In the genomic region with DNA sequence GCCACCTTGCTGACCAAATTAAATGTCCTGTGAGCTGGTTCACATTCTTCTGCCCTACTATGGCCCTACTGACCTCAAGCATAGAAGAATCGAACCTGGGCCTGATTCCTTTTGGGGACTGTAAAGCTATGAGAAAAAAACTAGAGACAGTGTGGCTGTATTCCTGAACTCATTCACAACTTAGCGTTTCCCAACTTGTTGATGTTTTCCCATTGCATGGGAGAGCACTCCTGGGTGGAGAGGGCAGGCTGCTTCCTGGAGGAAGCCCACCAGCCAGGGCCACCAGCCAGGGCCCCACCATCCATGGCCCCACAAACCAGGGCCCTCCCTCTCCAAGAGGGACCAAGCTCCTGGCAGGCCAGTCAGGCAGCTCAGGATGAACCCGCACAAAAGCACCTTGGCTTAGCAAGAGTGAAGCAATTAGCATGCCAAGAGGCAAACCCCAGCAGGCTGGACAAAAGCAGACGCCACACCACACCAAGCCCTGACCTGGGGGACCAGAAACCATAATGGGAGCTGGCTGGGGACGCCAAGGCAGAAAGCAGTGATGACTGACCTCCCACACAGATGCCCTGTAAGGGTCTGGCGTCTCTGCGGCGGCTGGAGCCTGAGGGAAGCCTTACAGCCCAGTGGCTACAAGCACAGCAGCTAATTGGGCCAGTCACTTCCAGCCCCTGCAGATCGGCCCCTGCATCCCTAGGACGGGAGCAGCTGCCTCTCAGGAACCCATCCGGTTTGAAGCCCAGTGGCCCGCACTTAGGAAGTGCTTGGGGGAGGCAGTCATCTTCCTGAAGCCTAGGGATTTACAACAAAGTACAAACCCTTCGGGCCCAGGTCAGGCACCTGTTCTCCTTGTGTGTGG, we compare ENCODE assay signal across 8 cellular contexts. TPM values are rescaled to one million over a fixed set of nuclear protein-coding genes. Genes with fewer than 3 reads are reported as not detected.
DNase-seq lines count a peak whose midpoint lies in the region; ATAC-seq and TF ChIP-seq lines count a peak whose summit lies in the region.

No MANE protein-coding gene starts in this region.

- H3K4me1 ChIP-seq in GM23338 (ENCODE audit: insufficient read depth) (peaks cover 19% of the 10 kb centered on the region), iPS-20b (ENCODE audit: insufficient read depth, low read length) (peaks cover 22% of the 10 kb centered on the region)

- peaks cover 43% of the 10 kb centered on the region for H3K79me2 ChIP-seq in GM23338 (replicated peaks; ENCODE audit: insufficient read depth)

- peak overlapping the region; percentile 94 for H3K4me2 ChIP-seq in GM23338

- H3K27ac Mint-ChIP-seq in GM23338, result no peak overlapping the region; the same call in 1 of the 2 replicates
- H3K27ac Mint-ChIP-seq in activated T-cell treated with anti-CD3 and anti-CD28 coated beads, Interleukin-2, amount 50 U/mL, for 72 hours, result peak overlapping the region; percentile 96
- peak overlapping the region; percentile 97 for H3K27ac Mint-ChIP-seq in stimulated activated effector memory CD8-positive, alpha-beta T cell treated with anti-CD3 and anti-CD28 coated beads, Interleukin-12 subunit alpha, Interleukin-12 subunit beta, amount 100 ng/mL, for 72 hours

- 0 out of 2 replicates have a peak overlapping the region, but pooled peaks have one; percentile 7 for H3K9ac ChIP-seq in iPS-20b (ENCODE audit: low read depth, low read length)

- H4K20me1 ChIP-seq in GM23338 (replicated peaks; ENCODE audit: insufficient read depth), result peaks cover 7% of the 10 kb centered on the region

- no peaks in the 10 kb centered on the region for H3K9me3 Mint-ChIP-seq in GM23338
- H3K9me3 Mint-ChIP-seq in activated T-cell treated with anti-CD3 and anti-CD28 coated beads, Interleukin-2, amount 50 U/mL, for 72 hours, result no peaks in the 10 kb centered on the region
- no peaks in the 10 kb centered on the region for H3K9me3 Mint-ChIP-seq in stimulated activated effector memory CD8-positive, alpha-beta T cell treated with anti-CD3 and anti-CD28 coated beads, Interleukin-12 subunit alpha, Interleukin-12 subunit beta, amount 100 ng/mL, for 72 hours

- H3K27me3 ChIP-seq in GM23338 (ENCODE audit: insufficient read depth) (no peaks in the 10 kb centered on the region), iPS-20b (ENCODE audit: insufficient read depth, low read length) (peaks cover 8% of the 10 kb centered on the region; the same call in 1 of the 2 replicates)

- no peak for TF ChIP-seq POLR2A in erythroblast (IDR thresholded peaks at IDR 0.05; ENCODE audit: low read length)

- H3K4me3 ChIP-seq in GM23338, result peak overlapping the region; percentile 90; the same call in 1 of the 2 replicates
- H3K4me3 ChIP-seq in iPS-20b (ENCODE audit: low read length), result peak overlapping the region; percentile 91; the same call in 1 of the 2 replicates

- ATAC-seq in GM23338, result peak; percentile 16
- no peak for ATAC-seq in activated T-cell treated with anti-CD3 and anti-CD28 coated beads, Interleukin-2, amount 50 U/mL, for 72 hours (replicated peaks in 1 of 2)
- ATAC-seq in stimulated activated effector memory CD8-positive, alpha-beta T cell treated with anti-CD3 and anti-CD28 coated beads, Interleukin-12 subunit alpha, Interleukin-12 subunit beta, amount 100 ng/mL, for 72 hours, result no peak

- no peaks in the 10 kb centered on the region for H3K9me3 ChIP-seq in iPS-20b (ENCODE audit: insufficient read depth, low read depth, low read length)

- H3K4me1 Mint-ChIP-seq in GM23338, result peaks cover 46% of the 10 kb centered on the region
- peaks cover 57% of the 10 kb centered on the region for H3K4me1 Mint-ChIP-seq in activated T-cell treated with anti-CD3 and anti-CD28 coated beads, Interleukin-2, amount 50 U/mL, for 72 hours (ENCODE audit: low read depth)
- peaks cover 61% of the 10 kb centered on the region for H3K4me1 Mint-ChIP-seq in stimulated activated effector memory CD8-positive, alpha-beta T cell treated with anti-CD3 and anti-CD28 coated beads, Interleukin-12 subunit alpha, Interleukin-12 subunit beta, amount 100 ng/mL, for 72 hours

- 0 out of 3 replicates have a peak, but pooled peaks cover 2% of the 10 kb centered on the region for H3K36me3 Mint-ChIP-seq in GM23338 (ENCODE audit: low read depth)
- H3K36me3 Mint-ChIP-seq in activated T-cell treated with anti-CD3 and anti-CD28 coated beads, Interleukin-2, amount 50 U/mL, for 72 hours (ENCODE audit: insufficient read depth in 2 of 2), result peaks cover 0 to 5% of the 10 kb centered on the region in 2 donors
- peaks cover 56% of the 10 kb centered on the region for H3K36me3 Mint-ChIP-seq in stimulated activated effector memory CD8-positive, alpha-beta T cell treated with anti-CD3 and anti-CD28 coated beads, Interleukin-12 subunit alpha, Interleukin-12 subunit beta, amount 100 ng/mL, for 72 hours

- H3K36me3 ChIP-seq in GM23338 (ENCODE audit: insufficient read depth), result no peaks in the 10 kb centered on the region
- peaks cover 7% of the 10 kb centered on the region for H3K36me3 ChIP-seq in iPS-20b (ENCODE audit: insufficient read depth, low read depth, low read length)

- H3F3A ChIP-seq in GM23338 (replicated peaks; ENCODE audit: low read depth), result peaks cover 13% of the 10 kb centered on the region; the same call in 1 of the 2 replicates

- DNase-seq in GM23338 (ENCODE audit: low spot score), result peak; percentile 49
- no peak for DNase-seq in activated T-cell treated with anti-CD3 and anti-CD28 coated beads, Interleukin-2, amount 50 U/mL, for 72 hours
- no peak for DNase-seq in stimulated activated effector memory CD8-positive, alpha-beta T cell treated with anti-CD3 and anti-CD28 coated beads, Interleukin-12 subunit alpha, Interleukin-12 subunit beta, amount 100 ng/mL, for 72 hours (ENCODE audit: low spot score in 2 of 2)
- DNase-seq in NCI-H510A (lab: John Stamatoyannopoulos, UW), result no peak
- no peak for DNase-seq in AG08396 (ENCODE audit: low spot score)
- DNase-seq in stimulated activated CD4-positive, alpha-beta T cell treated with anti-CD3 and anti-CD28 coated beads, Interleukin-4, amount 100 ng/mL, for 24 hours, result no peak
- DNase-seq in erythroblast (lab: John Stamatoyannopoulos, UW), result no peak

- H3K4me3 Mint-ChIP-seq in GM23338, result peak overlapping the region; percentile 94
- H3K4me3 Mint-ChIP-seq in activated T-cell treated with anti-CD3 and anti-CD28 coated beads, Interleukin-2, amount 50 U/mL, for 72 hours, result peak overlapping the region; percentile 96
- H3K4me3 Mint-ChIP-seq in stimulated activated effector memory CD8-positive, alpha-beta T cell treated with anti-CD3 and anti-CD28 coated beads, Interleukin-12 subunit alpha, Interleukin-12 subunit beta, amount 100 ng/mL, for 72 hours, result peak overlapping the region; percentile 97

- peaks cover 22% of the 10 kb centered on the region for H3K27me3 Mint-ChIP-seq in GM23338 (ENCODE audit: insufficient read depth, low read depth, poor library complexity)
- H3K27me3 Mint-ChIP-seq in activated T-cell treated with anti-CD3 and anti-CD28 coated beads, Interleukin-2, amount 50 U/mL, for 72 hours (ENCODE audit: low read depth), result no peaks in the 10 kb centered on the region

- TF ChIP-seq CTCF in GM23338 (conservative IDR thresholded peaks at IDR 0.05; ENCODE audit: low read depth in 2 of 2), result no peak

- H3K9me2 ChIP-seq in GM23338 (ENCODE audit: insufficient read depth), result no peaks in the 10 kb centered on the region

- no peak overlapping the region for H2AFZ ChIP-seq in GM23338

- no peak overlapping the region for H3K27ac ChIP-seq in GM23338 (ENCODE audit: low read depth)
- H3K27ac ChIP-seq in iPS-20b (ENCODE audit: low read length), result no peak overlapping the region

TF ChIP-seq in GM23338, 12 proteins besides CTCF, POLR2A, EP300 and RAD21:
- TF ChIP-seq STAT1 (IDR thresholded peaks at IDR 0.05; ENCODE audit: unreplicated experiment) (no peak), CREB1 (CRISPR knock-in tag; IDR thresholded peaks at IDR 0.05; ENCODE audit: low read depth) (no peak), JUNB (IDR thresholded peaks at IDR 0.05; ENCODE audit: unreplicated experiment) (no peak), EZH2 (IDR thresholded peaks at IDR 0.05; ENCODE audit: low read depth, unreplicated experiment) (no peak)
- TF ChIP-seq, protein P1, sequence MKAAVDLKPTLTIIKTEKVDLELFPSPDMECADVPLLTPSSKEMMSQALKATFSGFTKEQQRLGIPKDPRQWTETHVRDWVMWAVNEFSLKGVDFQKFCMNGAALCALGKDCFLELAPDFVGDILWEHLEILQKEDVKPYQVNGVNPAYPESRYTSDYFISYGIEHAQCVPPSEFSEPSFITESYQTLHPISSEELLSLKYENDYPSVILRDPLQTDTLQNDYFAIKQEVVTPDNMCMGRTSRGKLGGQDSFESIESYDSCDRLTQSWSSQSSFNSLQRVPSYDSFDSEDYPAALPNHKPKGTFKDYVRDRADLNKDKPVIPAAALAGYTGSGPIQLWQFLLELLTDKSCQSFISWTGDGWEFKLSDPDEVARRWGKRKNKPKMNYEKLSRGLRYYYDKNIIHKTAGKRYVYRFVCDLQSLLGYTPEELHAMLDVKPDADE (IDR thresholded peaks at IDR 0.05), result no peak
TF ChIP-seq in GM23338: peak in this region for 0.

RNA-seq across cellular contexts. Expression of gene CERK, which starts 2.1 kb away (rescaled TPM):
- total RNA-seq in GM23338 (2014; rRNA removed; shearing (Covaris generic)), result 62.9 and 63.5 TPM in 2 replicates
- 11.9 and 12.7 TPM in 2 replicates for polyA plus RNA-seq in GM23338 (2016; fragmentation: Nextera tagmentation; extraction: Ambion mirVana)
- total RNA-seq in activated T-cell treated with anti-CD3 and anti-CD28 coated beads, Interleukin-2, amount 50 U/mL, for 72 hours, result 10 to 100 TPM; 38.6 to 53.1 TPM

RNA-seq across cellular contexts. Expression of gene TBC1D22A, which starts 26.5 kb away (rescaled TPM):
- total RNA-seq in GM23338 (2014; rRNA removed; shearing (Covaris generic)), result 10.7 and 13.3 TPM in 2 replicates
- polyA plus RNA-seq in GM23338 (2016; fragmentation: Nextera tagmentation; extraction: Ambion mirVana), result 9.0 and 9.6 TPM in 2 replicates
- 10 to 100 TPM; 29.5 to 34.8 TPM for total RNA-seq in activated T-cell treated with anti-CD3 and anti-CD28 coated beads, Interleukin-2, amount 50 U/mL, for 72 hours
